In genomic region chr16:81888520-81889394, GRCh38 we compare ENCODE assay signal across 1 cellular context.
A peak's percentile ranks its signal among the peaks of the same experiment; 100 is the strongest.
TF ChIP-seq lines count a peak whose summit lies in the region.

No MANE protein-coding gene starts in this region.

TF ChIP-seq in HepG2, 621 proteins besides CTCF, POLR2A, EP300 and RAD21 (continued from another document):
- TF ChIP-seq ZNF318 (CRISPR knock-in tag; IDR thresholded peaks at IDR 0.05): 0 out of 2 replicates have a peak, but pooled peaks have one; percentile 63
- no peak for TF ChIP-seq ZNF143 (CRISPR knock-in tag; IDR thresholded peaks at IDR 0.05)
- peak; percentile 95 for TF ChIP-seq MEIS2 (CRISPR knock-in tag; IDR thresholded peaks at IDR 0.05)
